8 cellular contexts compared by ENCODE assay signal in genomic region chr12:47686645-47687240, GRCh38. TPM values are rescaled to one million over a fixed set of nuclear protein-coding genes. Genes with fewer than 3 reads are reported as not detected.
DNase-seq lines count a peak whose midpoint lies in the region; ATAC-seq, FAIRE-seq and TF ChIP-seq lines count a peak whose summit lies in the region.

No MANE protein-coding gene starts in this region.

- H2AFZ ChIP-seq in keratinocyte (ENCODE audit: control insufficient read depth, low read length) = no peak overlapping the region

- H3K4me3 ChIP-seq in keratinocyte (ENCODE audit: control insufficient read depth in 2 of 3, extremely low read depth in 1 of 3, insufficient read depth in 2 of 3, low read depth in 1 of 3, low read length in 3 of 3) (no peak overlapping the region), vagina (no peak overlapping the region)

- intact Hi-C loops in vagina (cut with DNase I) = no loop called here

- H3K79me2 ChIP-seq in keratinocyte (ENCODE audit: control insufficient read depth, insufficient read depth, low read length) = no peaks in the 10 kb centered on the region

- no peaks in the 10 kb centered on the region for H4K20me1 ChIP-seq in keratinocyte (ENCODE audit: control insufficient read depth, extremely low read depth, insufficient read depth, low read length)

- H3K36me3 ChIP-seq in keratinocyte (ENCODE audit: control insufficient read depth in 2 of 2, extremely low read depth in 1 of 2, insufficient read depth in 2 of 2, low read length in 2 of 2) = peaks cover 0 to 5% of the 10 kb centered on the region in 2 experiments
- peaks cover 0 to 25% of the 10 kb centered on the region in 2 donors for H3K36me3 ChIP-seq in vagina

- no peak overlapping the region for H3K4me2 ChIP-seq in keratinocyte (ENCODE audit: control insufficient read depth, extremely low read depth, insufficient read depth, low read depth, low read length)

- H3K27ac ChIP-seq in C4-2B (no peak overlapping the region), keratinocyte (ENCODE audit: control insufficient read depth, insufficient read depth, low read length) (no peak overlapping the region), vagina (no peak overlapping the region)

- H3K9ac ChIP-seq in keratinocyte (ENCODE audit: control insufficient read depth, extremely low read depth, insufficient read depth, low read length) = no peak overlapping the region

- H3K9me3 ChIP-seq in keratinocyte (ENCODE audit: control insufficient read depth, low read depth, low read length) (no peaks in the 10 kb centered on the region), vagina (no peaks in the 10 kb centered on the region)

- no peaks in the 10 kb centered on the region for H3K9me1 ChIP-seq in keratinocyte (ENCODE audit: control insufficient read depth, extremely low read depth, insufficient read depth, low read length)

- H3K4me1 ChIP-seq in keratinocyte (ENCODE audit: control insufficient read depth, extremely low read depth, insufficient read depth, low read length) = no peaks in the 10 kb centered on the region
- H3K4me1 ChIP-seq in vagina = no peaks in the 10 kb centered on the region

- FAIRE-seq in GM18507 (lab: Jason Lieb, UNC) = peak; percentile 70
- peak; percentile 9 for FAIRE-seq in keratinocyte (lab: Jason Lieb, UNC)

- no peaks in the 10 kb centered on the region for H3K27me3 ChIP-seq in keratinocyte (ENCODE audit: control insufficient read depth, extremely low read depth, insufficient read depth, low read length)
- no peaks in the 10 kb centered on the region for H3K27me3 ChIP-seq in vagina

- TF ChIP-seq CTCF in C4-2B (conservative IDR thresholded peaks at IDR 0.05) (peak; percentile 70), keratinocyte (optimal IDR thresholded peaks at IDR 0.05 in 1 of 3, IDR thresholded peaks at IDR 0.05 in 1 of 3, conservative IDR thresholded peaks at IDR 0.05 in 1 of 3; ENCODE audit: extremely low read depth in 1 of 3, insufficient read depth in 2 of 3, low read length in 3 of 3) (peak in 2 of 3 experiments; percentile 49 to 55), vagina (IDR thresholded peaks at IDR 0.05) (peak in 2 of 3 experiments; percentile 24 to 45)

- DNase-seq in GM18507 (ENCODE audit: extremely low spot score, insufficient read length, low read depth) (no peak), NCI-H2227 treated with DMSO at 0.1 percent for 48 hours (lab: John Stamatoyannopoulos, UW) (peak; percentile 27), astrocyte of the hippocampus (ENCODE audit: low read depth, low spot score) (peak; percentile 62), keratinocyte (ENCODE audit: low read depth, low spot score) (no peak), vagina (ENCODE audit: extremely low spot score in 2 of 2) (no peak), T1000 (lab: John Stamatoyannopoulos, UW) (no peak)

- TF ChIP-seq POLR2A in vagina (IDR thresholded peaks at IDR 0.05) = no peak

- dilution Hi-C loops in keratinocyte (cut with MboI; ENCODE audit: extremely low pct_ligation_motif_present, low sequenced_read_pairs) = no loop called here

- no peak for ATAC-seq in GM21381 (IDR thresholded peaks at IDR 0.05; ENCODE audit: unreplicated experiment)

RNA-seq across cellular contexts. Expression of gene RPAP3, which starts 19.1 kb away (rescaled TPM):
- polyA plus RNA-seq in keratinocyte = 10.2 to 22.9 TPM (median 11.8 TPM) in 3 replicates
- polyA plus RNA-seq in keratinocyte (2011; ENCODE audit: low read depth) = 54.5 TPM
- 9.6 and 19.9 TPM in 2 replicates for polyA plus RNA-seq in keratinocyte (2011; cell fraction: cytosol; rRNA removed)
- polyA plus RNA-seq in keratinocyte (2011; cell fraction: nucleus; rRNA removed) = 12.4 and 17.7 TPM in 2 replicates
- polyA plus RNA-seq in keratinocyte (2012; ENCODE audit: low replicate concordance) = 10.8 and 16.3 TPM in 2 replicates
- 0.39 to 10.7 TPM (median 3.2 TPM) in 3 replicates for polyA minus RNA-seq in keratinocyte
- polyA minus RNA-seq in keratinocyte (2011; cell fraction: cytosol; rRNA and poly(A)+ RNA removed) = 3.8 TPM
- polyA minus RNA-seq in keratinocyte (2011; cell fraction: nucleus; rRNA and poly(A)+ RNA removed) = 5.4 and 12.2 TPM in 2 replicates
- 19.2 TPM for total RNA-seq in vagina

RNA-seq across cellular contexts. Expression of gene ENDOU, which starts 38.5 kb away (rescaled TPM):
- 0.28 to 0.35 TPM (median 0.33 TPM) in 3 replicates for polyA plus RNA-seq in keratinocyte
- polyA plus RNA-seq in keratinocyte (2011; ENCODE audit: low read depth) = not detected
- polyA plus RNA-seq in keratinocyte (2011; cell fraction: cytosol; rRNA removed) = 0.04 TPM in 2 replicates
- polyA plus RNA-seq in keratinocyte (2011; cell fraction: nucleus; rRNA removed) = 0.83 and 0.99 TPM in 2 replicates
- 0.13 and 0.24 TPM in 2 replicates for polyA plus RNA-seq in keratinocyte (2012; ENCODE audit: low replicate concordance)
- 0.23 to 0.61 TPM in 2 of 3 replicates, not detected in the other for polyA minus RNA-seq in keratinocyte
- polyA minus RNA-seq in keratinocyte (2011; cell fraction: cytosol; rRNA and poly(A)+ RNA removed) = not detected
- 0.47 and 1.1 TPM in 2 replicates for polyA minus RNA-seq in keratinocyte (2011; cell fraction: nucleus; rRNA and poly(A)+ RNA removed)
- total RNA-seq in vagina = 21.4 TPM

Comparison
In these comparisons a context has a peak if more than half of its experiments do, and no peak if none do; other contexts are left out.
1. DNase-seq: peak in NCI-H2227 treated with DMSO at 0.1 percent for 48 hours (single experiment) and astrocyte of the hippocampus (single experiment); none in GM18507 (single experiment), keratinocyte (single experiment), vagina (0 of 2) and T1000 (single experiment).
2. Peak in every context shown above with its lines, with median percentiles within 50 percentile points of each other: CTCF ChIP-seq.